ENCODE assay signal across 29 cellular contexts in the genomic region with DNA sequence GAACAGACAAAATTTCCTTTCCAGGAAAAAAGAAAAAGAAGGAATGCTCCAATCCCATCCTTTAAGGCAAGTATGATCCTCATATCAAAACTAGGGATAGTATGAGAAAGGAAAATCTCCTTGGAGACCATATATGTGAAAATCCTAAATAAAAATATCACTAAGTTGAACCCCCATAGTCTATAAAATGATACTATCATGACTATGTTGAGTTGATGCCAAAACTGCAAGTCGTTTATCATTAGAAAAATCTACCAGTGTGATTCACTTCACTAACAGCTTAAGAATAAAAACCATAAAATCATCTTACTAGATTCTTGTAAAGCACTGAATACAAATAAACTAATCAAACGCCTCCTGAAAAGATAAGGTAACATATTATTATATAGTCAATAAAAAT.
DNase-seq lines count a peak whose midpoint lies in the region; ATAC-seq, FAIRE-seq and TF ChIP-seq lines count a peak whose summit lies in the region.
"Had no signal": no experiment of that assay in that cellular context is flagged by ENCODE, and none has a peak within 500 bp of the region (broad histone marks: within the 10 kb centered on the region; RNA-seq: fewer than 3 reads in every experiment).

No MANE protein-coding gene starts in this region.

- H3K9me3 Mint-ChIP-seq in astrocyte (ENCODE audit: unreplicated experiment): no peaks in the 10 kb centered on the region
- H3K9me3 Mint-ChIP-seq: activated naive CD8-positive, alpha-beta T cell treated with anti-CD3 and anti-CD28 coated beads, Interleukin-2, amount 50 U/mL, for 24 hours; activated T-cell treated with anti-CD3 and anti-CD28 coated beads, Interleukin-2, amount 50 U/mL, for 24 hours; nephron; stimulated activated effector memory CD8-positive, alpha-beta T cell treated with anti-CD3 and anti-CD28 coated beads, Interleukin-12 subunit alpha, Interleukin-12 subunit beta, amount 100 ng/mL, for 72 hours had no signal

- H3K56ac ChIP-seq in IMR-90 (ENCODE audit: extremely low read depth, insufficient read depth, low read length): no peak overlapping the region

- no peak overlapping the region for H3K4ac ChIP-seq in IMR-90 (ENCODE audit: low read depth, low read length)

- peak; percentile 51 for DNase-seq in EL
- DNase-seq in IMR-90: peak; percentile 36
- peak; percentile 37 for DNase-seq in astrocyte (ENCODE audit: low read depth)
- DNase-seq in osteoblast (ENCODE audit: insufficient read length, low spot score, missing footprints): peak; percentile 76
- DNase-seq in GM13977 (ENCODE audit: low spot score): no peak
- DNase-seq in central memory CD4-positive, alpha-beta T cell: no peak
- no peak for DNase-seq in Right ventricle myocardium superior
- DNase-seq: activated CD4-positive, alpha-beta T cell treated with anti-CD3 and anti-CD28 coated beads for 36 hours; activated gamma-delta T cell; activated naive CD8-positive, alpha-beta T cell treated with anti-CD3 and anti-CD28 coated beads, Interleukin-2, amount 50 U/mL, for 24 hours; activated T-cell treated with anti-CD3 and anti-CD28 coated beads, Interleukin-2, amount 50 U/mL, for 24 hours; Caco-2; head of caudate nucleus; mucosa of descending colon; NCI-H1417; NCI-H2081; NCI-H226; NCI-H748 treated with DMSO at 0.1 percent for 48 hours; right cardiac atrium; stimulated activated CD4-positive, alpha-beta T cell treated with anti-CD3 and anti-CD28 coated beads, Interleukin-4, amount 100 ng/mL, for 24 hours; T-helper 2 cell; trophoblast cell had no signal

- H3K4me3 Mint-ChIP-seq in astrocyte (ENCODE audit: unreplicated experiment): no peak overlapping the region
- H3K4me3 Mint-ChIP-seq: activated CD4-positive, alpha-beta T cell treated with anti-CD3 and anti-CD28 coated beads for 36 hours; activated naive CD8-positive, alpha-beta T cell treated with anti-CD3 and anti-CD28 coated beads, Interleukin-2, amount 50 U/mL, for 24 hours; activated T-cell treated with anti-CD3 and anti-CD28 coated beads, Interleukin-2, amount 50 U/mL, for 24 hours; nephron; stimulated activated effector memory CD8-positive, alpha-beta T cell treated with anti-CD3 and anti-CD28 coated beads, Interleukin-12 subunit alpha, Interleukin-12 subunit beta, amount 100 ng/mL, for 72 hours had no signal

- H3K79me2 ChIP-seq in astrocyte (ENCODE audit: insufficient read depth, low read length): no peaks in the 10 kb centered on the region
- no peaks in the 10 kb centered on the region for H3K79me2 ChIP-seq in osteoblast (ENCODE audit: insufficient read depth, low read length)

- H3K36me3 ChIP-seq in IMR-90 (ENCODE audit: control insufficient read depth, insufficient read depth, low read length) (no peaks in the 10 kb centered on the region), astrocyte (ENCODE audit: insufficient read depth, low read length) (no peaks in the 10 kb centered on the region), osteoblast (ENCODE audit: insufficient read depth, low read length) (no peaks in the 10 kb centered on the region)
- H3K36me3 ChIP-seq: BLaER1 treated with 17β-estradiol and CSF1 and Interleukin-3, amounts not matched to agents 10 nM and 100 nM had no signal

- peaks cover 3% of the 10 kb centered on the region for H3K4me1 Mint-ChIP-seq in astrocyte (ENCODE audit: low read depth, unreplicated experiment)
- H3K4me1 Mint-ChIP-seq: activated CD4-positive, alpha-beta T cell treated with anti-CD3 and anti-CD28 coated beads for 36 hours; stimulated activated effector memory CD8-positive, alpha-beta T cell treated with anti-CD3 and anti-CD28 coated beads, Interleukin-12 subunit alpha, Interleukin-12 subunit beta, amount 100 ng/mL, for 72 hours had no signal

- no TSS peak for BruUV-seq in IMR-90 (replicated peaks; lab: Mats Ljungman, UMichigan)

- H3K9ac ChIP-seq in IMR-90 (ENCODE audit: low read depth, low read length) (no peak overlapping the region), astrocyte (ENCODE audit: low read length) (no peak overlapping the region)
- H3K9ac ChIP-seq: BLaER1 treated with 17β-estradiol and CSF1 and Interleukin-3, amounts not matched to agents 10 nM and 100 nM had no signal

- H3K4me2 ChIP-seq in IMR-90 (ENCODE audit: low read depth, low read length) (no peak overlapping the region), astrocyte (ENCODE audit: low read length) (no peak overlapping the region), osteoblast (ENCODE audit: insufficient read depth, low read length) (peak overlapping the region; percentile 45)
- H3K4me2 ChIP-seq: BLaER1 treated with 17β-estradiol and CSF1 and Interleukin-3, amounts not matched to agents 10 nM and 100 nM had no signal

- H3K27ac ChIP-seq in IMR-90 (ENCODE audit: insufficient read depth, low read length) (no peak overlapping the region), astrocyte (ENCODE audit: low read depth, low read length) (no peak overlapping the region), osteoblast (ENCODE audit: low read depth, low read length) (peak overlapping the region; percentile 47)
- H3K27ac ChIP-seq: BLaER1 treated with 17β-estradiol and CSF1 and Interleukin-3, amounts not matched to agents 10 nM and 100 nM; RWPE1 had no signal

- intact Hi-C loops in IMR-90 (cut with micrococcal nuclease): no loop called here
- intact Hi-C loops in Right ventricle myocardium superior (cut with DNase I): no loop called here

- dilution Hi-C loops in IMR-90 (cut with HindIII; ENCODE audit: low sequenced_read_pairs, unreplicated experiment): no loop called here

- in situ Hi-C loops in IMR-90 (cut with MboI; ENCODE audit: low sequenced_read_pairs): no loop called here
- in situ Hi-C loops in GM13977 (cut with MboI; ENCODE audit: low pct_unique_long_range_greater_than_20kb, low sequenced_read_pairs, unreplicated experiment): no loop called here

- no peaks in the 10 kb centered on the region for H3K36me3 Mint-ChIP-seq in astrocyte (ENCODE audit: low read depth, unreplicated experiment)
- H3K36me3 Mint-ChIP-seq: stimulated activated effector memory CD8-positive, alpha-beta T cell treated with anti-CD3 and anti-CD28 coated beads, Interleukin-12 subunit alpha, Interleukin-12 subunit beta, amount 100 ng/mL, for 72 hours had no signal

- no peak for FAIRE-seq in astrocyte (lab: Jason Lieb, UNC)
- FAIRE-seq: endothelial cell of umbilical vein had no signal

- no peak overlapping the region for H2BK15ac ChIP-seq in IMR-90 (ENCODE audit: low read depth, low read length)

- CTCF ChIA-PET in IMR-90 (lab: Yijun Ruan, JAX): no interaction called here

- H3K4me1 ChIP-seq in IMR-90 (ENCODE audit: control insufficient read depth, insufficient read depth, low read length) (no peaks in the 10 kb centered on the region), astrocyte (ENCODE audit: insufficient read depth, low read length) (no peaks in the 10 kb centered on the region), osteoblast (ENCODE audit: insufficient read depth, low read length) (peaks cover 5% of the 10 kb centered on the region)
- H3K4me1 ChIP-seq: BLaER1 treated with 17β-estradiol and CSF1 and Interleukin-3, amounts not matched to agents 10 nM and 100 nM; Caco-2 had no signal

- H2AFZ ChIP-seq in IMR-90 (replicated peaks; ENCODE audit: low read length, poor library complexity) (no peak overlapping the region), astrocyte (ENCODE audit: low read depth, low read length) (no peak overlapping the region), osteoblast (ENCODE audit: low read length) (no peak overlapping the region)

- no peak overlapping the region for H3K4me3 ChIP-seq in IMR-90 (ENCODE audit: insufficient read depth, low read depth, low read length)
- H3K4me3 ChIP-seq in astrocyte (ENCODE audit: insufficient read depth, low read depth, low read length): no peak overlapping the region
- peak overlapping the region; percentile 9 for H3K4me3 ChIP-seq in osteoblast (ENCODE audit: insufficient read depth, low read length)
- H3K4me3 ChIP-seq: BLaER1 treated with 17β-estradiol and CSF1 and Interleukin-3, amounts not matched to agents 10 nM and 100 nM; lung; mucosa of descending colon had no signal

- no peak for TF ChIP-seq RAD21 in IMR-90 (IDR thresholded peaks at IDR 0.05; ENCODE audit: low read length)

- H3K23ac ChIP-seq in IMR-90 (ENCODE audit: low read depth, low read length): no peak overlapping the region

- H3K27me3 Mint-ChIP-seq in astrocyte (ENCODE audit: low read depth, unreplicated experiment): no peaks in the 10 kb centered on the region
- H3K27me3 Mint-ChIP-seq: activated CD4-positive, alpha-beta T cell treated with anti-CD3 and anti-CD28 coated beads for 36 hours; activated T-cell treated with anti-CD3 and anti-CD28 coated beads, Interleukin-2, amount 50 U/mL, for 24 hours had no signal

- no peak overlapping the region for H4K8ac ChIP-seq in IMR-90 (ENCODE audit: low read depth in 2 of 2, low read length in 2 of 2)

- no peak overlapping the region for H2BK5ac ChIP-seq in IMR-90 (ENCODE audit: low read depth, low read length, poor library complexity, severe bottlenecking)

- ATAC-seq in IMR-90 (ENCODE audit: low read depth) (no peak), HG02981 (IDR thresholded peaks at IDR 0.05; ENCODE audit: unreplicated experiment) (no peak), Right ventricle myocardium superior (ENCODE audit: poor library complexity) (no peak)
- ATAC-seq: activated CD4-positive, alpha-beta T cell treated with anti-CD3 and anti-CD28 coated beads for 36 hours; activated naive CD8-positive, alpha-beta T cell treated with anti-CD3 and anti-CD28 coated beads, Interleukin-2, amount 50 U/mL, for 24 hours; mucosa of descending colon; right cardiac atrium; stimulated activated effector memory CD8-positive, alpha-beta T cell treated with anti-CD3 and anti-CD28 coated beads, Interleukin-12 subunit alpha, Interleukin-12 subunit beta, amount 100 ng/mL, for 72 hours had no signal

- H2AK5ac ChIP-seq in IMR-90 (ENCODE audit: low read depth, low read length): no peak overlapping the region

- no peak overlapping the region for H4K91ac ChIP-seq in IMR-90 (ENCODE audit: insufficient read depth, low read depth, low read length)

- no peak overlapping the region for H2BK20ac ChIP-seq in IMR-90 (ENCODE audit: low read depth, low read length)

- H3K9me3 ChIP-seq in IMR-90 (ENCODE audit: control insufficient read depth, insufficient read depth, low read length): no peaks in the 10 kb centered on the region
- H3K9me3 ChIP-seq in astrocyte (ENCODE audit: insufficient read depth, low read depth, low read length): no peaks in the 10 kb centered on the region
- H3K9me3 ChIP-seq in osteoblast (ENCODE audit: low read depth, low read length): no peaks in the 10 kb centered on the region
- H3K9me3 ChIP-seq: BLaER1 treated with 17β-estradiol and CSF1 and Interleukin-3, amounts not matched to agents 10 nM and 100 nM; Caco-2; mucosa of descending colon had no signal

- no peaks in the 10 kb centered on the region for H3K79me1 ChIP-seq in IMR-90 (ENCODE audit: low read depth in 1 of 2, low read length in 2 of 2)

- TF ChIP-seq POLR2A in IMR-90 (IDR thresholded peaks at IDR 0.05; ENCODE audit: low read depth, low read length): no peak

- TF ChIP-seq CTCF in IMR-90 (conservative IDR thresholded peaks at IDR 0.05; ENCODE audit: low read depth, low read length) (no peak), astrocyte (IDR thresholded peaks at IDR 0.05; ENCODE audit: insufficient read depth, low read depth, low read length) (no peak), osteoblast (IDR thresholded peaks at IDR 0.05; ENCODE audit: extremely low read depth, low read depth, low read length) (no peak), GM13977 (IDR thresholded peaks at IDR 0.05; ENCODE audit: extremely low read depth, insufficient read depth, missing control alignments) (no peak)

- H4K20me1 ChIP-seq in IMR-90 (ENCODE audit: insufficient read depth, low read length): no peaks in the 10 kb centered on the region
- no peaks in the 10 kb centered on the region for H4K20me1 ChIP-seq in astrocyte (ENCODE audit: insufficient read depth, low read length)
- no peaks in the 10 kb centered on the region for H4K20me1 ChIP-seq in osteoblast (ENCODE audit: insufficient read depth, low read length)
- H4K20me1 ChIP-seq: BLaER1 treated with 17β-estradiol and CSF1 and Interleukin-3, amounts not matched to agents 10 nM and 100 nM had no signal

- H3K14ac ChIP-seq in IMR-90 (replicated peaks; ENCODE audit: low read depth, low read length): no peak overlapping the region

- H4K5ac ChIP-seq in IMR-90 (ENCODE audit: low read depth, low read length): no peak overlapping the region

- H3K18ac ChIP-seq in IMR-90 (ENCODE audit: low read depth, low read length): no peak overlapping the region

- H3K27me3 ChIP-seq in IMR-90 (ENCODE audit: control insufficient read depth, insufficient read depth, low read length) (no peaks in the 10 kb centered on the region), astrocyte (ENCODE audit: insufficient read depth, low read length) (no peaks in the 10 kb centered on the region), osteoblast (ENCODE audit: insufficient read depth, low read length) (no peaks in the 10 kb centered on the region)
- H3K27me3 ChIP-seq: BLaER1 treated with 17β-estradiol and CSF1 and Interleukin-3, amounts not matched to agents 10 nM and 100 nM had no signal

- no peak overlapping the region for H2BK120ac ChIP-seq in IMR-90 (ENCODE audit: low read depth, low read length)

- no CpG with 5 or more reads among the region's 2 CpGs for WGBS in IMR-90 (ENCODE audit: extremely low coverage in 2 of 2, insufficient read length in 1 of 2), 2 experiments

- no peaks in the 10 kb centered on the region for H3K9me1 ChIP-seq in IMR-90 (ENCODE audit: insufficient read depth, low read length)

- no peak overlapping the region for H2AK9ac ChIP-seq in IMR-90 (replicated peaks; ENCODE audit: low read depth, low read length, poor library complexity)

- H3K27ac Mint-ChIP-seq in astrocyte (ENCODE audit: unreplicated experiment): no peak overlapping the region
- H3K27ac Mint-ChIP-seq: activated CD4-positive, alpha-beta T cell treated with anti-CD3 and anti-CD28 coated beads for 36 hours; activated naive CD8-positive, alpha-beta T cell treated with anti-CD3 and anti-CD28 coated beads, Interleukin-2, amount 50 U/mL, for 24 hours; activated T-cell treated with anti-CD3 and anti-CD28 coated beads, Interleukin-2, amount 50 U/mL, for 24 hours; nephron; stimulated activated effector memory CD8-positive, alpha-beta T cell treated with anti-CD3 and anti-CD28 coated beads, Interleukin-12 subunit alpha, Interleukin-12 subunit beta, amount 100 ng/mL, for 72 hours had no signal

- POLR2A ChIA-PET in IMR-90 (lab: Charles Lee; ENCODE audit: unreplicated experiment): no interaction called here

Comparison
In these comparisons a context has a peak if more than half of its experiments do, and no peak if none do; other contexts are left out.
1. DNase-seq: peak in EL (single experiment), IMR-90 (single experiment), astrocyte (single experiment) and osteoblast (single experiment); none in GM13977 (single experiment), central memory CD4-positive, alpha-beta T cell (single experiment) and Right ventricle myocardium superior (single experiment).